8 cellular contexts compared by ENCODE assay signal in genomic region chr21:25862596-25862995, GRCh38.
A peak's percentile ranks its signal among the peaks of the same experiment; 100 is the strongest.
DNase-seq lines count a peak whose midpoint lies in the region; ATAC-seq and TF ChIP-seq lines count a peak whose summit lies in the region.

No MANE protein-coding gene starts in this region.

- no peaks in the 10 kb centered on the region for H3K9me3 ChIP-seq in right atrium auricular region
- no peaks in the 10 kb centered on the region for H3K9me3 ChIP-seq in SJCRH30 (replicated peaks)
- no peaks in the 10 kb centered on the region for H3K9me3 ChIP-seq in thoracic aorta
- no peaks in the 10 kb centered on the region for H3K9me3 ChIP-seq in suprapubic skin

- TF ChIP-seq POLR2A in suprapubic skin (IDR thresholded peaks at IDR 0.05), result no peak

- no peaks in the 10 kb centered on the region for H3K36me3 ChIP-seq in right atrium auricular region
- no peaks in the 10 kb centered on the region for H3K36me3 ChIP-seq in SJCRH30
- no peaks in the 10 kb centered on the region for H3K36me3 ChIP-seq in thoracic aorta
- H3K36me3 ChIP-seq in suprapubic skin, result no peaks in the 10 kb centered on the region

- H3K27ac ChIP-seq in right atrium auricular region (no peak overlapping the region), SJCRH30 (no peak overlapping the region), thoracic aorta (no peak overlapping the region), suprapubic skin (no peak overlapping the region)

- DNase-seq in right atrium auricular region (ENCODE audit: low spot score) (no peak), cardiac septum (ENCODE audit: low spot score) (no peak), SJCRH30 (peak; percentile 30 to 60), fibroblast of pulmonary artery (ENCODE audit: low read depth) (peak; percentile 59), thoracic aorta (ENCODE audit: low spot score) (no peak), suprapubic skin (ENCODE audit: low spot score in 2 of 2) (no peak), activated T-cell treated with anti-CD3 and anti-CD28 coated beads for 4 hours (no peak)

- intact Hi-C loops in cardiac septum (cut with DNase I), result no loop called here

- 74% methylated on average over 1 of the region's 1 CpG for WGBS in suprapubic skin

- H3K27me3 ChIP-seq in right atrium auricular region (no peaks in the 10 kb centered on the region), SJCRH30 (no peaks in the 10 kb centered on the region), thoracic aorta (replicated peaks; ENCODE audit: insufficient read depth) (no peaks in the 10 kb centered on the region), suprapubic skin (no peaks in the 10 kb centered on the region)

- ATAC-seq in HG02678 (IDR thresholded peaks at IDR 0.05; ENCODE audit: unreplicated experiment) (peak; percentile 71), thoracic aorta (ENCODE audit: insufficient number of reproducible peaks, low FRiP score, low read depth) (no peak)

- H3K4me1 ChIP-seq in right atrium auricular region, result peaks cover 0 to under 1% of the 10 kb centered on the region in 2 donors
- H3K4me1 ChIP-seq in SJCRH30, result peaks cover 12% of the 10 kb centered on the region
- H3K4me1 ChIP-seq in thoracic aorta (ENCODE audit: control insufficient read depth in 1 of 2, low read depth in 2 of 2), result peaks cover 4 to 6% of the 10 kb centered on the region in 2 donors
- H3K4me1 ChIP-seq in suprapubic skin, result no peaks in the 10 kb centered on the region

- no peak for TF ChIP-seq EP300 in suprapubic skin (IDR thresholded peaks at IDR 0.05)

- TF ChIP-seq CTCF in right atrium auricular region (IDR thresholded peaks at IDR 0.05) (peak; percentile 20 to 56), fibroblast of pulmonary artery (IDR thresholded peaks at IDR 0.05; ENCODE audit: low read length, missing control alignments) (peak; percentile 87), thoracic aorta (IDR thresholded peaks at IDR 0.05) (peak; percentile 26), suprapubic skin (IDR thresholded peaks at IDR 0.05) (peak in 1 of 2 donors; percentile 29)

- H3K4me3 ChIP-seq in right atrium auricular region (no peak overlapping the region), SJCRH30 (no peak overlapping the region), fibroblast of pulmonary artery (replicated peaks; ENCODE audit: low read depth, low read length) (no peak overlapping the region), thoracic aorta (no peak overlapping the region), suprapubic skin (no peak overlapping the region)

Comparison
In these comparisons a context has a peak if more than half of its experiments do, and no peak if none do; other contexts are left out.
1. DNase-seq: peak in SJCRH30 (2 of 2) and fibroblast of pulmonary artery (single experiment); none in right atrium auricular region (single experiment), cardiac septum (single experiment), thoracic aorta (single experiment), suprapubic skin (0 of 2) and activated T-cell treated with anti-CD3 and anti-CD28 coated beads for 4 hours (single experiment).